Comparison of ENCODE assay signal across 8 cellular contexts in the genomic region with DNA sequence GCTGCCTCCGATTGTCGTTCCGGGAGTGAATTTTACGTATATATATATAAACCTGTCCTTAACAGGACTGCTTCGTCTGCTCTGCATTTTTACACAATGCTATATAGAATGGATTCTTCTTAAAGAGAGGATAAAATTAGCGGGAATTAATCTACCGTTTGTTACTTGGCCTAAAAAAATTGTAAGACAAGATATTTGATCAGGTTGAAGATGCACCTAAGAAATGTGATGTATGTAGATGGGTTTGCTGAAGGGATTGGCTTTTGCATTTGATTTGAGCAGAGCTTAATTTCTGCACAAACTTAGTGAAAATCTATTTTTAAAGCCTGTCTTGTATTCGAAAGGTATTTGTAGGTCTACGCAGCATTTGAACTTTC. TPM values are rescaled to one million over a fixed set of nuclear protein-coding genes. Genes with fewer than 3 reads are reported as not detected.
DNase-seq lines count a peak whose midpoint lies in the region; ATAC-seq and TF ChIP-seq lines count a peak whose summit lies in the region.

No MANE protein-coding gene starts in this region.

- under 1% methylated on average over 9 of the region's 9 CpGs for WGBS in right cardiac atrium

- ATAC-seq in right cardiac atrium: no peak
- no peak for ATAC-seq in HG02798 (IDR thresholded peaks at IDR 0.05; ENCODE audit: poor library complexity, unreplicated experiment)
- ATAC-seq in GM18498 (IDR thresholded peaks at IDR 0.05; ENCODE audit: unreplicated experiment): no peak

- peaks cover 7% of the 10 kb centered on the region for H3K4me1 ChIP-seq in right cardiac atrium (ENCODE audit: control insufficient read depth, insufficient read depth, low read length)

- no peaks in the 10 kb centered on the region for H3K27me3 ChIP-seq in right cardiac atrium (ENCODE audit: control insufficient read depth, insufficient read depth)

- intact Hi-C loops in right cardiac atrium (cut with DNase I): loop anchor here in 3 of 4 donors (2.0 to 10.0 kb wide), 5 partner anchors 90 to 188 kb away; no protein-coding TSS in a partner anchor

- DNase-seq in NCI-H510A treated with DMSO at 0.1 percent for 48 hours (lab: John Stamatoyannopoulos, UW) (peak; percentile 35), NCI-H510A (lab: John Stamatoyannopoulos, UW) (no peak), right cardiac atrium (no peak), NCI-H226 (no peak)

- peak overlapping the region; percentile 81 for H3K4me3 ChIP-seq in WI38 (ENCODE audit: low read depth, low read length)
- peak overlapping the region; percentile 84 for H3K4me3 ChIP-seq in right cardiac atrium (ENCODE audit: low read length)
- H3K4me3 ChIP-seq in skin epidermis: peak overlapping the region; percentile 84 to 100 (median 96)

- H3K9me3 ChIP-seq in right cardiac atrium (ENCODE audit: control insufficient read depth, low read length): no peaks in the 10 kb centered on the region

- H3K27ac ChIP-seq in right cardiac atrium (ENCODE audit: low read length) (peak overlapping the region; percentile 94), skin epidermis (peak overlapping the region; percentile 97 to 100 (median 100))

- no peak for TF ChIP-seq CTCF in WI38 (IDR thresholded peaks at IDR 0.05; ENCODE audit: low read depth, low read length)

RNA-seq across cellular contexts. Expression of a gene that starts 1.0 kb away (rescaled TPM):
- 100 to 1,000 TPM; 368 to 417 (median 381) TPM for total RNA-seq in right cardiac atrium
- 126 TPM for polyA plus RNA-seq in right cardiac atrium

RNA-seq across cellular contexts. Expression of a gene that starts 58.0 kb away (rescaled TPM):
- total RNA-seq in right cardiac atrium: 1 to 10 TPM in 1 of 4 donors, under 1 TPM in 1, not detected in 2; 0.56 to 1.3 TPM
- polyA plus RNA-seq in right cardiac atrium: 0.27 TPM
